Comparison of ENCODE assay signal across 22 cellular contexts in genomic region chr17:65088621-65089385, GRCh38. TPM values are rescaled to one million over a fixed set of nuclear protein-coding genes. Genes with fewer than 3 reads are reported as not detected.
A peak's percentile ranks its signal among the peaks of the same experiment; 100 is the strongest.
DNase-seq lines count a peak whose midpoint lies in the region; ATAC-seq and TF ChIP-seq lines count a peak whose summit lies in the region.
"Had no signal": no experiment of that assay in that cellular context is flagged by ENCODE, and none has a peak within 500 bp of the region (broad histone marks: within the 10 kb centered on the region; RNA-seq: fewer than 3 reads in every experiment).

No MANE protein-coding gene starts in this region.

- no peak overlapping the region for H3K4me3 ChIP-seq in transverse colon
- H3K4me3 ChIP-seq: SJSA1 had no signal

- peaks cover 36% of the 10 kb centered on the region for H3K4me1 Mint-ChIP-seq in HFFc6 (ENCODE audit: low read depth)

- peaks cover 29% of the 10 kb centered on the region for H3K27me3 Mint-ChIP-seq in HFFc6 (ENCODE audit: insufficient read depth)
- H3K27me3 Mint-ChIP-seq: CD4-positive, alpha-beta T cell had no signal

- TF ChIP-seq EP300 in transverse colon (IDR thresholded peaks at IDR 0.05; ENCODE audit: low read depth) = no peak

- no peak for TF ChIP-seq CTCF in HFFc6 (IDR thresholded peaks at IDR 0.05)
- no peak for TF ChIP-seq CTCF in transverse colon (IDR thresholded peaks at IDR 0.05)

- no peak overlapping the region for H3K27ac Mint-ChIP-seq in HFFc6
- H3K27ac Mint-ChIP-seq: CD4-positive, alpha-beta T cell had no signal

- intact Hi-C loops in transverse colon (cut with DNase I; ENCODE audit: low total_unique reads) = no loop called here

- ATAC-seq in esophagus mucosa = peak; percentile 11
- ATAC-seq in HG03439 (IDR thresholded peaks at IDR 0.05; ENCODE audit: unreplicated experiment) = no peak
- ATAC-seq in GM21576 (IDR thresholded peaks at IDR 0.05; ENCODE audit: unreplicated experiment) = no peak
- ATAC-seq in GM18868 (IDR thresholded peaks at IDR 0.05; ENCODE audit: unreplicated experiment) = no peak
- ATAC-seq: Panc1 had no signal

- H3K4me1 ChIP-seq in transverse colon = peaks cover 6 to 41% (median 16%) of the 10 kb centered on the region in 4 donors

- in situ Hi-C loops in transverse colon (cut with MboI; ENCODE audit: low pct_ligation_motif_present in 1 of 4, low pct_unique_long_range_greater_than_20kb in 1 of 4, low sequenced_read_pairs in 3 of 4) = no loop called here

- WGBS in transverse colon (ENCODE audit: low coverage in 1 of 2), 2 donors = 57 to 76% methylated on average over 3 to 4 of the region's 4 CpGs

- no peak overlapping the region for H3K4me3 Mint-ChIP-seq in HFFc6
- H3K4me3 Mint-ChIP-seq: CD4-positive, alpha-beta T cell had no signal

- H3K9me3 ChIP-seq in transverse colon = no peaks in the 10 kb centered on the region
- H3K9me3 ChIP-seq: SJSA1 had no signal

- H3K27ac ChIP-seq in transverse colon = peak overlapping the region; percentile 46 to 68 (median 64)
- H3K27ac ChIP-seq: SJSA1 had no signal

- H3K36me3 ChIP-seq in transverse colon = no peaks in the 10 kb centered on the region
- H3K36me3 ChIP-seq: SJSA1 had no signal

- DNase-seq in HFFc6 (peak; percentile 69), RPMI7951 (ENCODE audit: low read depth) (peak; percentile 58), transverse colon (no peak)
- DNase-seq: CD4-positive, alpha-beta T cell; COR-L47; DMS 273 treated with DMSO at 0.1 percent for 48 hours; DMS79 treated with DMSO at 0.1 percent for 48 hours; KG1; NCI-H1105; NCI-H146; NCI-H2029; NCI-H226; NCI-H510A treated with DMSO at 0.1 percent for 48 hours; NCI-H748 treated with DMSO at 0.1 percent for 48 hours; NK-92 treated with Interleukin-12 subunit alpha and Interleukin-12 subunit beta, amount 100 ng/mL, for 24 hours had no signal

- no peak for TF ChIP-seq POLR2A in transverse colon (IDR thresholded peaks at IDR 0.05)

- no peaks in the 10 kb centered on the region for H3K27me3 ChIP-seq in transverse colon
- H3K27me3 ChIP-seq: SJSA1 had no signal

- no peaks in the 10 kb centered on the region for H3K9me3 Mint-ChIP-seq in HFFc6
- H3K9me3 Mint-ChIP-seq: CD4-positive, alpha-beta T cell had no signal

- H3K36me3 Mint-ChIP-seq in HFFc6 (ENCODE audit: low read depth) = no peaks in the 10 kb centered on the region

RNA-seq across cellular contexts. Expression of gene GNA13, which starts 32.3 kb away (rescaled TPM):
- 10 to 100 TPM; 23.3 to 31.8 (median 27.9) TPM for total RNA-seq in HFFc6 (2021; fragmentation: NEBNext Ultra II Directional; extraction: Animal tissue kit (Norgen Biotek cat#: 25700))
- total RNA-seq in RPMI7951 (2014; rRNA removed; shearing (Covaris generic)) = 38.6 and 48.7 TPM in 2 replicates
- total RNA-seq in esophagus mucosa = 16.9 TPM
- total RNA-seq in transverse colon = 10 to 100 TPM; 37.8 to 89.4 (median 76.4) TPM

RNA-seq across cellular contexts. Expression of gene RGS9, which starts 48.4 kb away (rescaled TPM):
- under 1 TPM; 0.31 to 0.97 (median 0.42) TPM for total RNA-seq in HFFc6 (2021; fragmentation: NEBNext Ultra II Directional; extraction: Animal tissue kit (Norgen Biotek cat#: 25700))
- 3.3 and 4.7 TPM in 2 replicates for total RNA-seq in RPMI7951 (2014; rRNA removed; shearing (Covaris generic))
- 0.84 TPM for total RNA-seq in esophagus mucosa
- total RNA-seq in transverse colon = 10 to 100 TPM in 1 of 4 donors, 1 to 10 TPM in 2, not detected in 1; 2.6 to 10.6 (median 7.8) TPM
- total RNA-seq: HT-29 had no signal
